Comparison of ENCODE assay signal across 22 cellular contexts in the genomic region with DNA sequence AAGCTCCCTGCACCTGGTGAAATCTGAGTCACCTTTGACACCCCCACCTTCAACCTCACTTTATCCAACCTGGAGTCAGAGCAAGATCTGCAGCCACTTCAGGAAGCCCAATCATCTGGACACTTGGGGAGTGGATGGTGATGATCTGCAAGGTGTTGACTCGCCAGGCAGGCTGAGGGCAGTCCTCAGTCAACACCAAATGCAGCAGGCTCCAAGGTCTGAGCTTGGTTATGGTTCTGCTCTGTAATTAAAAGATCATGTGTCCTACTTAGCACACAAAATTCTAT.
"Had no signal": no experiment of that assay in that cellular context is flagged by ENCODE, and none has a peak within 500 bp of the region (broad histone marks: within the 10 kb centered on the region; RNA-seq: fewer than 3 reads in every experiment).

No MANE protein-coding gene starts in this region.

- DNase-seq: activated CD4-positive, alpha-beta T cell treated with anti-CD3 and anti-CD28 coated beads for 48 hours; activated CD8-positive, alpha-beta memory T cell treated with anti-CD3 and anti-CD28 coated beads, Interleukin-2, amount 50 U/mL, for 4 hours; activated CD8-positive, alpha-beta T cell treated with anti-CD3 and anti-CD28 coated beads for 36 hours; activated gamma-delta T cell treated with Interleukin-2 at 50 U/mL for 16 hours; activated T-cell treated with anti-CD3 and anti-CD28 coated beads, Interleukin-2, amount 50 U/mL, for 72 hours; amniotic stem cell; caudate nucleus; foreskin fibroblast; hippocampal formation; left ventricle myocardium superior; mesenchymal stem cell; nucleus accumbens; right cardiac atrium; stimulated activated CD4-positive, alpha-beta T cell treated with anti-CD3 and anti-CD28 coated beads, Interleukin-4, amount 100 ng/mL, for 4 hours; stimulated activated naive CD8-positive, alpha-beta T cell treated with anti-CD3 and anti-CD28 coated beads, Interleukin-15, Interleukin-2, amounts not matched to agents 100 U/mL and 50 U/mL, for 24 hours; T-helper 2 cell had no signal

- H3K27ac ChIP-seq: coronary artery, skin epidermis, upper lobe of right lung had no signal

- H3K36me3 ChIP-seq: upper lobe of right lung had no signal

- H3K4me3 Mint-ChIP-seq: activated CD8-positive, alpha-beta T cell treated with anti-CD3 and anti-CD28 coated beads for 36 hours; activated naive CD8-positive, alpha-beta T cell; activated T-cell treated with anti-CD3 and anti-CD28 coated beads, Interleukin-2, amount 50 U/mL, for 72 hours; natural killer cell treated with Interleukin-12 subunit alpha and Interleukin-12 subunit beta and Interleukin-15 and Interleukin-18, amount 100 ng/mL, for 72 hours; WTC11 had no signal

- H3K9me3 ChIP-seq: upper lobe of right lung had no signal

- H3K36me3 Mint-ChIP-seq: natural killer cell treated with Interleukin-12 subunit alpha and Interleukin-12 subunit beta and Interleukin-15 and Interleukin-18, amount 100 ng/mL, for 72 hours; WTC11 had no signal

- H3K4me3 ChIP-seq: coronary artery, skin epidermis, upper lobe of right lung had no signal

- ATAC-seq: activated CD8-positive, alpha-beta T cell treated with anti-CD3 and anti-CD28 coated beads for 36 hours; activated T-cell treated with anti-CD3 and anti-CD28 coated beads, Interleukin-2, amount 50 U/mL, for 72 hours; left ventricle myocardium superior; natural killer cell treated with Interleukin-12 subunit alpha and Interleukin-12 subunit beta and Interleukin-15 and Interleukin-18, amount 100 ng/mL, for 72 hours; right cardiac atrium; stimulated activated naive CD8-positive, alpha-beta T cell treated with anti-CD3 and anti-CD28 coated beads, Interleukin-15, Interleukin-2, amounts not matched to agents 100 U/mL and 50 U/mL, for 24 hours; upper lobe of right lung; WTC11 had no signal

- H3K4me1 ChIP-seq: upper lobe of right lung had no signal

- H3K9me3 Mint-ChIP-seq: natural killer cell treated with Interleukin-12 subunit alpha and Interleukin-12 subunit beta and Interleukin-15 and Interleukin-18, amount 100 ng/mL, for 72 hours had no signal

- H3K27ac Mint-ChIP-seq: activated CD8-positive, alpha-beta T cell treated with anti-CD3 and anti-CD28 coated beads for 36 hours; activated naive CD8-positive, alpha-beta T cell; activated T-cell treated with anti-CD3 and anti-CD28 coated beads, Interleukin-2, amount 50 U/mL, for 72 hours; natural killer cell treated with Interleukin-12 subunit alpha and Interleukin-12 subunit beta and Interleukin-15 and Interleukin-18, amount 100 ng/mL, for 72 hours had no signal
